Comparison of ENCODE assay signal across 7 cellular contexts in genomic region chr3:152302521-152303021, GRCh38. TPM values are rescaled to one million over a fixed set of nuclear protein-coding genes. Genes with fewer than 3 reads are reported as not detected.
A peak's percentile ranks its signal among the peaks of the same experiment; 100 is the strongest.
DNase-seq lines count a peak whose midpoint lies in the region; ATAC-seq and TF ChIP-seq lines count a peak whose summit lies in the region.

No MANE protein-coding gene starts in this region.

- peak overlapping the region; percentile 49 to 95 (median 81) for H3K27ac Mint-ChIP-seq in naive thymus-derived CD4-positive, alpha-beta T cell

- peaks cover 55 to 100% (median 92%) of the 10 kb centered on the region in 7 donors for H3K4me1 Mint-ChIP-seq in naive thymus-derived CD4-positive, alpha-beta T cell

- H3K4me3 ChIP-seq in HFF-Myc (replicated peaks; ENCODE audit: low read depth, low read length) (no peak overlapping the region), mucosa of descending colon (no peak overlapping the region)
- no peak overlapping the region for H3K4me3 ChIP-seq in naive thymus-derived CD4-positive, alpha-beta T cell (ENCODE audit: low read length)

- peak overlapping the region; percentile 48 to 78 (median 64) for H3K4me3 Mint-ChIP-seq in naive thymus-derived CD4-positive, alpha-beta T cell

- POLR2A ChIA-PET in naive thymus-derived CD4-positive, alpha-beta T cell (lab: Charles Lee), result interaction anchor here (0.6 to 2.6 kb wide), 4 partner anchors 12 to 117 kb away, joined by 3 to 9 read pairs (median 3); no protein-coding TSS in a partner anchor

- H3K36me3 ChIP-seq in naive thymus-derived CD4-positive, alpha-beta T cell (ENCODE audit: control insufficient read depth in 2 of 3, insufficient read depth in 3 of 3, low read length in 3 of 3), result peaks cover 3 to 16% (median 14%) of the 10 kb centered on the region in 3 experiments
- no peaks in the 10 kb centered on the region for H3K36me3 ChIP-seq in mucosa of descending colon (ENCODE audit: low read depth)

- no peak for TF ChIP-seq CTCF in HFF-Myc (IDR thresholded peaks at IDR 0.05; ENCODE audit: low read depth, low read length, missing control alignments)
- TF ChIP-seq CTCF in mucosa of descending colon (IDR thresholded peaks at IDR 0.05), result no peak

- H3K27me3 Mint-ChIP-seq in naive thymus-derived CD4-positive, alpha-beta T cell, result no peaks in the 10 kb centered on the region

- no peaks in the 10 kb centered on the region for H3K9me3 Mint-ChIP-seq in naive thymus-derived CD4-positive, alpha-beta T cell

- intact Hi-C loops in naive thymus-derived CD4-positive, alpha-beta T cell (cut with micrococcal nuclease), result loop anchor here (1.0 to 5.0 kb wide), 5 partner anchors 8 to 140 kb away; partner anchors contain the start of gene MBNL1 (in 1 of the 2)
- intact Hi-C loops in mucosa of descending colon (cut with DNase I, micrococcal nuclease), result no loop called here

- H3K9me3 ChIP-seq in naive thymus-derived CD4-positive, alpha-beta T cell (ENCODE audit: control insufficient read depth in 2 of 3, low read length in 3 of 3), result no peaks in the 10 kb centered on the region
- no peaks in the 10 kb centered on the region for H3K9me3 ChIP-seq in mucosa of descending colon

- H3K4me1 ChIP-seq in naive thymus-derived CD4-positive, alpha-beta T cell (ENCODE audit: control insufficient read depth in 2 of 2, insufficient read depth in 2 of 2, low read length in 2 of 2), result peaks cover 76 to 87% of the 10 kb centered on the region in 2 donors
- H3K4me1 ChIP-seq in mucosa of descending colon (ENCODE audit: low read depth), result peaks cover 79% of the 10 kb centered on the region

- H3K27me3 ChIP-seq in naive thymus-derived CD4-positive, alpha-beta T cell (ENCODE audit: control insufficient read depth in 2 of 2, insufficient read depth in 2 of 2, low read length in 2 of 2), result no peaks in the 10 kb centered on the region

- H3K27ac ChIP-seq in naive thymus-derived CD4-positive, alpha-beta T cell (ENCODE audit: low read depth, low read length), result peak overlapping the region; percentile 64

- peak; percentile 45 for ATAC-seq in GM18520 (IDR thresholded peaks at IDR 0.05; ENCODE audit: unreplicated experiment)
- ATAC-seq in naive thymus-derived CD4-positive, alpha-beta T cell, result peak; percentile 16
- no peak for ATAC-seq in mucosa of descending colon

- peaks cover 0 to 36% (median 21%) of the 10 kb centered on the region in 5 donors for H3K36me3 Mint-ChIP-seq in naive thymus-derived CD4-positive, alpha-beta T cell

- peak; percentile 70 for DNase-seq in HFF-Myc (ENCODE audit: extremely low read depth, low read depth)
- DNase-seq in NCI-H1105 (lab: John Stamatoyannopoulos, UW), result peak; percentile 23
- DNase-seq in central memory CD4-positive, alpha-beta T cell, result peak; percentile 32
- peak in 1 of 9 donors; percentile 51 for DNase-seq in naive thymus-derived CD4-positive, alpha-beta T cell
- DNase-seq in mucosa of descending colon, result no peak
- DNase-seq in HT-29 (ENCODE audit: low spot score), result no peak

- CTCF ChIA-PET in naive thymus-derived CD4-positive, alpha-beta T cell (lab: Charles Lee), result interaction anchor here (0.7 to 1.1 kb wide), 3 partner anchors 23 to 188 kb away, joined by 3 to 5 read pairs (median 4); no protein-coding TSS in a partner anchor

RNA-seq across cellular contexts. Expression of gene MBNL1, which starts 33.8 kb away (rescaled TPM):
- total RNA-seq in naive thymus-derived CD4-positive, alpha-beta T cell, result 100 to 1,000 TPM; 459 to 675 (median 508) TPM
- polyA plus RNA-seq in naive thymus-derived CD4-positive, alpha-beta T cell, result 100 to 1,000 TPM; 371 to 389 TPM
- total RNA-seq in mucosa of descending colon, result 100 to 1,000 TPM; 184 to 381 (median 215) TPM
- total RNA-seq in HT-29 (2014; rRNA removed; shearing (Covaris generic)), result 144 and 163 TPM in 2 replicates

Comparison
In these comparisons a context has a peak if more than half of its experiments do, and no peak if none do; other contexts are left out.
1. DNase-seq: peak in HFF-Myc (single experiment), NCI-H1105 (single experiment) and central memory CD4-positive, alpha-beta T cell (single experiment); none in mucosa of descending colon (0 of 3) and HT-29 (single experiment).
2. intact Hi-C loops: an anchor here in naive thymus-derived CD4-positive, alpha-beta T cell (1.0 to 5.0 kb wide); none called in mucosa of descending colon.